ENCODE assay signal across 28 cellular contexts in the genomic region with DNA sequence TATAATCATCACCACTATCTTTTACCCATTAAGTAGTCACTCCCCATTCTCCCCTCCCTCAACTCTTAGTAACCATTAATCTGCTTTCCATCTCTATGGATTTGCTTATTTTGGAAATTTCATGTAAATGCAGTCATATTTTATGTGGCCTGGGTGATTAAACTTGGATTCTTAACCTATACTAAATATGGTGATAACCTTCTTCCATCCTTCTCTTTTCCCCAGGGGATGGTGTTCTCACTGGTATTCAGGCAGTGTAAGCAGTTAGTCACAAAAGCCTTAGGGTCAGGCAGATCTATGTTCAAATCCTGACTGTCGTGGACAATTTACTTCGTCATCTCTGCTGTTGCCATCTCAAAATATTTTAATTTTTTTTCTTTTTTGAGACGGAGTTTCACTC. TPM values are rescaled to one million over a fixed set of nuclear protein-coding genes. Genes with fewer than 3 reads are reported as not detected.
DNase-seq lines count a peak whose midpoint lies in the region; ATAC-seq and TF ChIP-seq lines count a peak whose summit lies in the region.
"Had no signal": no experiment of that assay in that cellular context is flagged by ENCODE, and none has a peak within 500 bp of the region (broad histone marks: within the 10 kb centered on the region; RNA-seq: fewer than 3 reads in every experiment).

No MANE protein-coding gene starts in this region.

- no peak overlapping the region for H3K4me3 ChIP-seq in ACC112 (ENCODE audit: low read depth, low read length)
- no peak overlapping the region for H3K4me3 ChIP-seq in fibroblast of mammary gland (ENCODE audit: control insufficient read depth, low read depth, low read length)
- no peak overlapping the region for H3K4me3 ChIP-seq in smooth muscle cell
- no peak overlapping the region for H3K4me3 ChIP-seq in mesenchymal stem cell (ENCODE audit: insufficient read depth in 1 of 2, low read depth in 1 of 2, low read length in 2 of 2)
- H3K4me3 ChIP-seq: HAP-1, SJCRH30 had no signal

- H2AK5ac ChIP-seq in mesenchymal stem cell (ENCODE audit: low read length, severe bottlenecking): no peak overlapping the region

- no peak overlapping the region for H2AFZ ChIP-seq in ACC112 (ENCODE audit: low read length, unreplicated experiment)
- no peak overlapping the region for H2AFZ ChIP-seq in smooth muscle cell (ENCODE audit: low read depth)
- no peak overlapping the region for H2AFZ ChIP-seq in mesenchymal stem cell (ENCODE audit: low read depth, low read length)

- peaks cover 27% of the 10 kb centered on the region for H3K36me3 Mint-ChIP-seq in HFFc6 (ENCODE audit: low read depth)
- H3K36me3 Mint-ChIP-seq: CD14-positive monocyte had no signal

- no peaks in the 10 kb centered on the region for H3K79me1 ChIP-seq in mesenchymal stem cell (replicated peaks; ENCODE audit: low read length, poor library complexity, severe bottlenecking)

- H3K27me3 ChIP-seq in ACC112 (ENCODE audit: insufficient read depth, low read length) (no peaks in the 10 kb centered on the region), smooth muscle cell (ENCODE audit: low read depth) (no peaks in the 10 kb centered on the region), mesenchymal stem cell (ENCODE audit: control insufficient read depth in 1 of 2, insufficient read depth in 1 of 2, low read length in 2 of 2) (peaks cover 0 to 6% of the 10 kb centered on the region in 2 experiments)
- H3K27me3 ChIP-seq: BE2C, SJCRH30 had no signal

- peaks cover 2% of the 10 kb centered on the region for H3K27me3 Mint-ChIP-seq in HFFc6 (ENCODE audit: insufficient read depth)

- no peak overlapping the region for H3K4ac ChIP-seq in mesenchymal stem cell (ENCODE audit: low read depth in 1 of 2, low read length in 2 of 2)

- no peaks in the 10 kb centered on the region for H4K20me1 ChIP-seq in smooth muscle cell (ENCODE audit: low read depth)

- H4K8ac ChIP-seq in mesenchymal stem cell (ENCODE audit: low read length): no peak overlapping the region

- H3K27ac ChIP-seq in ACC112 (ENCODE audit: low read depth, low read length) (peak overlapping the region; percentile 63), smooth muscle cell (ENCODE audit: low read depth) (no peak overlapping the region), mesenchymal stem cell (ENCODE audit: low read length, poor library complexity, severe bottlenecking) (no peak overlapping the region)
- H3K27ac ChIP-seq: 22Rv1, SJCRH30 had no signal

- ATAC-seq in GM19035 (IDR thresholded peaks at IDR 0.05; ENCODE audit: unreplicated experiment): no peak
- ATAC-seq: PC-3, Right ventricle myocardium inferior had no signal

- H3K4me1 ChIP-seq in ACC112 (ENCODE audit: control insufficient read depth, insufficient read depth, low read length, unreplicated experiment): peaks cover 4% of the 10 kb centered on the region
- H3K4me1 ChIP-seq in smooth muscle cell (ENCODE audit: low read depth): no peaks in the 10 kb centered on the region
- no peaks in the 10 kb centered on the region for H3K4me1 ChIP-seq in mesenchymal stem cell (ENCODE audit: control insufficient read depth, insufficient read depth, low read depth, low read length)
- H3K4me1 ChIP-seq: BE2C, HAP-1, SJCRH30 had no signal

- peaks cover 7% of the 10 kb centered on the region for H3K9me3 ChIP-seq in smooth muscle cell (replicated peaks; ENCODE audit: low read depth)
- peaks cover 37% of the 10 kb centered on the region for H3K9me3 ChIP-seq in mesenchymal stem cell (ENCODE audit: control insufficient read depth, low read length)
- H3K9me3 ChIP-seq: BE2C, SJCRH30 had no signal

- WGBS in smooth muscle cell (ENCODE audit: low lambda C conversion rate): 90% methylated on average over 3 of the region's 3 CpGs
- WGBS in mesenchymal stem cell: 94% methylated on average over 3 of the region's 3 CpGs

- H3K23ac ChIP-seq in mesenchymal stem cell (ENCODE audit: low read length in 2 of 2): no peak overlapping the region

- no peaks in the 10 kb centered on the region for H3K79me2 ChIP-seq in ACC112 (ENCODE audit: control insufficient read depth, insufficient read depth, low read length, unreplicated experiment)
- no peaks in the 10 kb centered on the region for H3K79me2 ChIP-seq in smooth muscle cell (ENCODE audit: low read depth)

- H2BK120ac ChIP-seq in mesenchymal stem cell (ENCODE audit: low read depth, low read length): no peak overlapping the region

- no peak overlapping the region for H2BK12ac ChIP-seq in mesenchymal stem cell (ENCODE audit: low read length in 2 of 2)

- H4K91ac ChIP-seq in mesenchymal stem cell (ENCODE audit: low read length): no peak overlapping the region

- peaks cover 37% of the 10 kb centered on the region for H3K9me3 Mint-ChIP-seq in HFFc6

- no peak overlapping the region for H2BK15ac ChIP-seq in mesenchymal stem cell (ENCODE audit: low read depth, poor library complexity, severe bottlenecking)

- H3K36me3 ChIP-seq in ACC112 (ENCODE audit: insufficient read depth, low read length) (no peaks in the 10 kb centered on the region), smooth muscle cell (ENCODE audit: low read depth) (no peaks in the 10 kb centered on the region), mesenchymal stem cell (ENCODE audit: control insufficient read depth in 1 of 2, insufficient read depth in 2 of 2, low read depth in 1 of 2, low read length in 2 of 2) (no peaks in the 10 kb centered on the region)
- H3K36me3 ChIP-seq: BE2C, HAP-1, SJCRH30 had no signal

- H3K18ac ChIP-seq in mesenchymal stem cell (ENCODE audit: low read depth in 1 of 2, low read length in 2 of 2): no peak overlapping the region

- H3K14ac ChIP-seq in mesenchymal stem cell (ENCODE audit: low read length in 2 of 2): no peak overlapping the region

- no peak overlapping the region for H3K4me3 Mint-ChIP-seq in HFFc6
- H3K4me3 Mint-ChIP-seq: CD14-positive monocyte; CD8-positive, alpha-beta memory T cell had no signal

- H2BK5ac ChIP-seq in mesenchymal stem cell (ENCODE audit: low read depth, low read length, poor library complexity, severe bottlenecking): no peak overlapping the region

- TF ChIP-seq CTCF in HFFc6 (IDR thresholded peaks at IDR 0.05): no peak
- TF ChIP-seq CTCF in fibroblast of mammary gland (conservative IDR thresholded peaks at IDR 0.05; ENCODE audit: control insufficient read depth, insufficient read depth, low read depth, low read length): no peak
- TF ChIP-seq CTCF in smooth muscle cell (IDR thresholded peaks at IDR 0.05; ENCODE audit: borderline replicate concordance, insufficient read depth, poor library complexity, severe bottlenecking): no peak

- no peak overlapping the region for H3K9ac ChIP-seq in smooth muscle cell (ENCODE audit: low read depth)
- H3K9ac ChIP-seq in mesenchymal stem cell (ENCODE audit: low read length): no peak overlapping the region

- H3F3A ChIP-seq in smooth muscle cell (ENCODE audit: low read depth): no peaks in the 10 kb centered on the region

- H3K4me1 Mint-ChIP-seq in HFFc6 (ENCODE audit: low read depth): peaks cover 41% of the 10 kb centered on the region
- H3K4me1 Mint-ChIP-seq: CD8-positive, alpha-beta memory T cell had no signal

- no peak overlapping the region for H3K4me2 ChIP-seq in smooth muscle cell
- H3K4me2 ChIP-seq in mesenchymal stem cell (ENCODE audit: low read length, poor library complexity, severe bottlenecking): no peak overlapping the region

- peak overlapping the region; percentile 73 for H3K27ac Mint-ChIP-seq in HFFc6
- H3K27ac Mint-ChIP-seq: CD14-positive monocyte; CD8-positive, alpha-beta memory T cell had no signal

- DNase-seq in HFFc6: peak; percentile 76
- peak; percentile 59 for DNase-seq in RPMI7951 (ENCODE audit: low read depth)
- DNase-seq in fibroblast of mammary gland (ENCODE audit: low read depth): peak; percentile 18
- DNase-seq in smooth muscle cell (lab: John Stamatoyannopoulos, UW; ENCODE audit: unreplicated experiment): no peak
- no peak for DNase-seq in mesenchymal stem cell
- no peak for DNase-seq in NCI-H345 treated with DMSO at 0.1 percent for 48 hours (lab: John Stamatoyannopoulos, UW; ENCODE audit: unreplicated experiment)
- DNase-seq: ACHN; BE2C; CD8-positive, alpha-beta memory T cell; DMS 273 treated with DMSO at 0.1 percent for 48 hours; DMS79; GOT3; KG1; NCI-H1048; NCI-H1417; NCI-H1694; NCI-H2029 treated with DMSO at 0.1 percent for 48 hours; NCI-H510A; NCI-H774; NK-92 treated with Interleukin-12 subunit alpha and Interleukin-12 subunit beta, amount 100 ng/mL, for 24 hours; PC-3; SJCRH30 had no signal

RNA-seq across cellular contexts. Expression of gene RAB40AL, which starts 29.6 kb away (rescaled TPM):
- not detected for total RNA-seq in HFFc6 (2021; fragmentation: NEBNext Ultra II Directional; extraction: Animal tissue kit (Norgen Biotek cat#: 25700))
- total RNA-seq in RPMI7951 (2014; rRNA removed; shearing (Covaris generic)): 0.49 TPM in 1 of 2 replicates, not detected in the other
- 0.27 TPM in 1 of 2 replicates, not detected in the other for total RNA-seq in smooth muscle cell
- 0.27 TPM in 1 of 2 replicates, not detected in the other for polyA plus RNA-seq in smooth muscle cell
- 0.06 TPM for polyA plus RNA-seq in mesenchymal stem cell (2013, experiment 1 of 2)
- polyA plus RNA-seq in mesenchymal stem cell (2013, experiment 2 of 2): not detected
- total RNA-seq: Right ventricle myocardium inferior had no signal
- polyA plus RNA-seq: CD14-positive monocyte; CD8-positive, alpha-beta memory T cell had no signal

Comparison
In these comparisons a context has a peak if more than half of its experiments do, and no peak if none do; other contexts are left out.
1. DNase-seq: peak in HFFc6 (single experiment), RPMI7951 (single experiment) and fibroblast of mammary gland (single experiment); none in smooth muscle cell (single experiment), mesenchymal stem cell (single experiment) and NCI-H345 treated with DMSO at 0.1 percent for 48 hours (single experiment).